18 cellular contexts compared by ENCODE assay signal in the genomic region with DNA sequence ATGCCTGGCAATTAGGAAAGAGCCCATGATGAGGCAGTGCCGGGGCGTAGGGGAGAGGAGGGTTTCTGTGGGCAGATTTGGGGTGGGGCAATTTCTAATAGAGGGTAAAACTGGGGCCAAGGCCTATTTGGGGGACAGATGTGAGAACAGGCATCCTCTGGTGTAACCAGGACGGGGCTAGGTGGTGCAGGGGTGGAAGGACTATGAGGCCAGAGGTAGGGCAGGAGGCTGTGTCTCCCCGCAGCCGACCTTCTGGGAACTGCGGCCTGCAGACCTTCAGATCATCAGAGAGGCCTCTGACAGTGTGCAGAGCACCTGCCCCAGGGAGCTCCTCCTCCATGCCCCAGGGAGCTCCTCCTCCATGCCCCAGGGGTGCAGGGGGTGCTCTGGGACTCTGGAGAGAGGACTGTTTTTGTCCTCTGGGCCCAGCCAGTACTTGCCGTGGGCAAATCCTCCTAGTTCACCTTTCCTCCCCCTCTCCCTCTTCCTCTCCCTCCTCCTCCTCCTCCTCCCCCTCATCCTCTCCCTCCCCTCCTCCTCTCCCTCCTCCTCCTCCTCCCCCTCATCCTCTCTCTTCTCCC.
DNase-seq lines count a peak whose midpoint lies in the region; ATAC-seq, FAIRE-seq and TF ChIP-seq lines count a peak whose summit lies in the region.
"Had no signal": no experiment of that assay in that cellular context is flagged by ENCODE, and none has a peak within 500 bp of the region (broad histone marks: within the 10 kb centered on the region; RNA-seq: fewer than 3 reads in every experiment).

No MANE protein-coding gene starts in this region.

- in situ Hi-C loops in K562 (cut with MboI) = no loop called here

- WGBS in K562 (ENCODE audit: insufficient coverage, low coverage, missing lambda C conversion rate) = 0% methylated on average over 4 of the region's 7 CpGs
- WGBS in esophagus squamous epithelium, 2 donors = 58 to 75% methylated on average over 5 to 7 of the region's 7 CpGs

- H3K4me1 ChIP-seq in right atrium auricular region (peaks cover 0 to 20% of the 10 kb centered on the region in 2 donors), K562 (replicated peaks in 1 of 2; ENCODE audit: control insufficient read depth in 2 of 2, insufficient read depth in 2 of 2, low read length in 2 of 2) (no peaks in the 10 kb centered on the region), esophagus squamous epithelium (peaks cover 0 to 18% (median 0%) of the 10 kb centered on the region in 3 donors), tibial artery (peaks cover 3 to 19% (median 12%) of the 10 kb centered on the region in 4 donors)

- CTCF ChIA-PET in K562 (lab: Yijun Ruan, JAX; ENCODE audit: low intra/inter-chr PET ratio) = no interaction called here

- no peaks in the 10 kb centered on the region for H3K79me2 ChIP-seq in K562 (ENCODE audit: control insufficient read depth, insufficient read depth, low read length)

- no peak overlapping the region for H3K27ac ChIP-seq in right atrium auricular region
- H3K27ac ChIP-seq in K562 (ENCODE audit: extremely low read depth, low read depth, low read length) = no peak overlapping the region
- no peak overlapping the region for H3K27ac ChIP-seq in esophagus squamous epithelium
- H3K27ac ChIP-seq in tibial artery = no peak overlapping the region
- H3K27ac ChIP-seq: Peyer's patch had no signal

- ATAC-seq in Right ventricle myocardium inferior = no peak
- ATAC-seq in K562 = no peak
- ATAC-seq in stimulated activated naive CD8-positive, alpha-beta T cell treated with anti-CD3 and anti-CD28 coated beads, Interleukin-15, Interleukin-2, amounts not matched to agents 100 U/mL and 50 U/mL, for 24 hours = peak; percentile 6

- no peaks in the 10 kb centered on the region for H3K9me1 ChIP-seq in K562 (ENCODE audit: control insufficient read depth, insufficient read depth, low read length)

- no peak for TF ChIP-seq RAD21 in K562 (CRISPR knock-in tag; conservative IDR thresholded peaks at IDR 0.05 in 1 of 2, IDR thresholded peaks at IDR 0.05 in 1 of 2)

- no peak for TF ChIP-seq EP300 in K562 (IDR thresholded peaks at IDR 0.05; ENCODE audit: low read length)

- H3K9me3 ChIP-seq in right atrium auricular region (no peaks in the 10 kb centered on the region), K562 (replicated peaks; ENCODE audit: control insufficient read depth, insufficient read depth, low read depth, low read length) (no peaks in the 10 kb centered on the region), esophagus squamous epithelium (no peaks in the 10 kb centered on the region), tibial artery (no peaks in the 10 kb centered on the region)

- H2AFZ ChIP-seq in K562 (ENCODE audit: low read depth, low read length) = no peak overlapping the region

- DNase-seq in Right ventricle myocardium inferior (ENCODE audit: missing footprints) = peak; percentile 46
- DNase-seq in right atrium auricular region (ENCODE audit: low spot score) = no peak
- DNase-seq in NB4 (ENCODE audit: low read depth) = peak; percentile 36
- no peak for DNase-seq in K562 (ENCODE audit: extremely low read depth in 1 of 4, low spot score in 3 of 4)
- DNase-seq in stimulated activated naive CD8-positive, alpha-beta T cell treated with anti-CD3 and anti-CD28 coated beads, Interleukin-15, Interleukin-2, amounts not matched to agents 100 U/mL and 50 U/mL, for 24 hours = no peak
- DNase-seq in esophagus squamous epithelium (lab: John Stamatoyannopoulos, UW) = no peak
- DNase-seq in tibial artery = no peak
- DNase-seq in NCI-H1694 (lab: John Stamatoyannopoulos, UW) = no peak
- DNase-seq: ACHN, AML-193, DMS153, H9, NCI-H1436, NCI-H2081, NCI-H226, NCI-H524 treated with DMSO at 0.1 percent for 48 hours, Peyer's patch, SHP77 treated with DMSO at 0.1 percent for 48 hours had no signal

- no peak overlapping the region for H3K4me2 ChIP-seq in K562 (ENCODE audit: insufficient read depth, low read length)

- intact Hi-C loops in Right ventricle myocardium inferior (cut with DNase I) = no loop called here
- intact Hi-C loops in K562 (cut with micrococcal nuclease) = loop anchor here (10.0 kb wide), 1 partner anchor 99 kb away; a partner anchor contains a TSS
- intact Hi-C loops in esophagus squamous epithelium (cut with DNase I) = no loop called here
- intact Hi-C loops in tibial artery (cut with DNase I; ENCODE audit: low total_unique reads) = no loop called here

- FAIRE-seq in K562 (lab: Jason Lieb, UNC) = no peak

- H4K20me1 ChIP-seq in K562 (replicated peaks; ENCODE audit: control insufficient read depth, insufficient read depth, low read length) = 0 out of 2 replicates have a peak, but pooled peaks cover 7% of the 10 kb centered on the region

- TF ChIP-seq CTCF in right atrium auricular region (IDR thresholded peaks at IDR 0.05) (no peak), NB4 (IDR thresholded peaks at IDR 0.05; ENCODE audit: low read depth, low read length) (no peak), K562 (IDR thresholded peaks at IDR 0.05 in 2 of 3, conservative IDR thresholded peaks at IDR 0.05 in 1 of 3; ENCODE audit: insufficient read depth in 2 of 3, low read depth in 1 of 3, low read length in 3 of 3) (no peak), esophagus squamous epithelium (IDR thresholded peaks at IDR 0.05) (no peak), tibial artery (IDR thresholded peaks at IDR 0.05) (no peak)

- H3K9ac ChIP-seq in K562 (ENCODE audit: insufficient read depth in 1 of 2, low read depth in 2 of 2, low read length in 2 of 2) = no peak overlapping the region

- TF ChIP-seq POLR2A in NB4 (IDR thresholded peaks at IDR 0.05; ENCODE audit: extremely low read depth, insufficient read length) (no peak), K562 (conservative IDR thresholded peaks at IDR 0.05) (no peak), esophagus squamous epithelium (IDR thresholded peaks at IDR 0.05) (no peak)

- H3K36me3 ChIP-seq in right atrium auricular region = no peaks in the 10 kb centered on the region
- no peaks in the 10 kb centered on the region for H3K36me3 ChIP-seq in K562 (ENCODE audit: control insufficient read depth, insufficient read depth, low read length)
- H3K36me3 ChIP-seq in esophagus squamous epithelium = no peaks in the 10 kb centered on the region
- no peaks in the 10 kb centered on the region for H3K36me3 ChIP-seq in tibial artery
- H3K36me3 ChIP-seq: Peyer's patch had no signal

- H3K27me3 ChIP-seq in right atrium auricular region (no peaks in the 10 kb centered on the region), K562 (ENCODE audit: control insufficient read depth in 2 of 2, insufficient read depth in 2 of 2, low read length in 2 of 2) (peaks cover 0 to 36% of the 10 kb centered on the region in 2 experiments; a peak in 4 of 5 replicates), esophagus squamous epithelium (peaks cover 0 to 23% (median 0%) of the 10 kb centered on the region in 4 donors), tibial artery (peaks cover 0 to 29% of the 10 kb centered on the region in 2 donors)
- H3K27me3 ChIP-seq: Peyer's patch had no signal

- no TSS peak for BruUV-seq in K562 (replicated peaks; lab: Mats Ljungman, UMichigan)

- POLR2A ChIA-PET in K562 (lab: Yijun Ruan, JAX) = no interaction called here

- H3K4me3 ChIP-seq in right atrium auricular region = no peak overlapping the region
- H3K4me3 ChIP-seq in NB4 (ENCODE audit: low read depth, low read length) = no peak overlapping the region
- H3K4me3 ChIP-seq in K562 = no peak overlapping the region
- H3K4me3 ChIP-seq in esophagus squamous epithelium = no peak overlapping the region
- no peak overlapping the region for H3K4me3 ChIP-seq in tibial artery
- H3K4me3 ChIP-seq: Peyer's patch had no signal

TF ChIP-seq in K562, 482 proteins besides CTCF, POLR2A, EP300 and RAD21:
- TF ChIP-seq ZNF263 (CRISPR knock-in tag; IDR thresholded peaks at IDR 0.05; ENCODE audit: borderline replicate concordance) = peak; percentile 96
- TF ChIP-seq, protein P1, sequence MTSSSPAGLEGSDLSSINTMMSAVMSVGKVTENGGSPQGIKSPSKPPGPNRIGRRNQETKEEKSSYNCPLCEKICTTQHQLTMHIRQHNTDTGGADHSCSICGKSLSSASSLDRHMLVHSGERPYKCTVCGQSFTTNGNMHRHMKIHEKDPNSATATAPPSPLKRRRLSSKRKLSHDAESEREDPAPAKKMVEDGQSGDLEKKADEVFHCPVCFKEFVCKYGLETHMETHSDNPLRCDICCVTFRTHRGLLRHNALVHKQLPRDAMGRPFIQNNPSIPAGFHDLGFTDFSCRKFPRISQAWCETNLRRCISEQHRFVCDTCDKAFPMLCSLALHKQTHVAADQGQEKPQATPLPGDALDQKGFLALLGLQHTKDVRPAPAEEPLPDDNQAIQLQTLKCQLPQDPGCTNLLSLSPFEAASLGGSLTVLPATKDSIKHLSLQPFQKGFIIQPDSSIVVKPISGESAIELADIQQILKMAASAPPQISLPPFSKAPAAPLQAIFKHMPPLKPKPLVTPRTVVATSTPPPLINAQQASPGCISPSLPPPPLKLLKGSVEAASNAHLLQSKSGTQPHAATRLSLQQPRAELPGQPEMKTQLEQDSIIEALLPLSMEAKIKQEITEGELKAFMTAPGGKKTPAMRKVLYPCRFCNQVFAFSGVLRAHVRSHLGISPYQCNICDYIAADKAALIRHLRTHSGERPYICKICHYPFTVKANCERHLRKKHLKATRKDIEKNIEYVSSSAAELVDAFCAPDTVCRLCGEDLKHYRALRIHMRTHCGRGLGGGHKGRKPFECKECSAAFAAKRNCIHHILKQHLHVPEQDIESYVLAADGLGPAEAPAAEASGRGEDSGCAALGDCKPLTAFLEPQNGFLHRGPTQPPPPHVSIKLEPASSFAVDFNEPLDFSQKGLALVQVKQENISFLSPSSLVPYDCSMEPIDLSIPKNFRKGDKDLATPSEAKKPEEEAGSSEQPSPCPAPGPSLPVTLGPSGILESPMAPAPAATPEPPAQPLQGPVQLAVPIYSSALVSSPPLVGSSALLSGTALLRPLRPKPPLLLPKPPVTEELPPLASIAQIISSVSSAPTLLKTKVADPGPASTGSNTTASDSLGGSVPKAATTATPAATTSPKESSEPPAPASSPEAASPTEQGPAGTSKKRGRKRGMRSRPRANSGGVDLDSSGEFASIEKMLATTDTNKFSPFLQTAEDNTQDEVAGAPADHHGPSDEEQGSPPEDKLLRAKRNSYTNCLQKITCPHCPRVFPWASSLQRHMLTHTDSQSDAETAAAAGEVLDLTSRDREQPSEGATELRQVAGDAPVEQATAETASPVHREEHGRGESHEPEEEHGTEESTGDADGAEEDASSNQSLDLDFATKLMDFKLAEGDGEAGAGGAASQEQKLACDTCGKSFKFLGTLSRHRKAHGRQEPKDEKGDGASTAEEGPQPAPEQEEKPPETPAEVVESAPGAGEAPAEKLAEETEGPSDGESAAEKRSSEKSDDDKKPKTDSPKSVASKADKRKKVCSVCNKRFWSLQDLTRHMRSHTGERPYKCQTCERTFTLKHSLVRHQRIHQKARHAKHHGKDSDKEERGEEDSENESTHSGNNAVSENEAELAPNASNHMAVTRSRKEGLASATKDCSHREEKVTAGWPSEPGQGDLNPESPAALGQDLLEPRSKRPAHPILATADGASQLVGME (CRISPR knock-in tag; IDR thresholded peaks at IDR 0.05) = no peak
TF ChIP-seq in K562: peak in this region for 1.

Comparison
In these comparisons a context has a peak if more than half of its experiments do, and no peak if none do; other contexts are left out.
1. DNase-seq: peak in Right ventricle myocardium inferior (single experiment) and NB4 (single experiment); none in right atrium auricular region (single experiment), K562 (0 of 4), stimulated activated naive CD8-positive, alpha-beta T cell treated with anti-CD3 and anti-CD28 coated beads, Interleukin-15, Interleukin-2, amounts not matched to agents 100 U/mL and 50 U/mL, for 24 hours (single experiment), esophagus squamous epithelium (single experiment), tibial artery (0 of 2) and NCI-H1694 (single experiment).